16 cellular contexts compared by ENCODE assay signal in genomic region chr12:130632582-130633174, GRCh38.
A peak's percentile ranks its signal among the peaks of the same experiment; 100 is the strongest.
DNase-seq lines count a peak whose midpoint lies in the region; ATAC-seq and TF ChIP-seq lines count a peak whose summit lies in the region.
"Had no signal": no experiment of that assay in that cellular context is flagged by ENCODE, and none has a peak within 500 bp of the region (broad histone marks: within the 10 kb centered on the region; RNA-seq: fewer than 3 reads in every experiment).

No MANE protein-coding gene starts in this region.

- TF ChIP-seq CTCF in thyroid gland (IDR thresholded peaks at IDR 0.05): no peak

- no peak overlapping the region for H3K4me3 ChIP-seq in thyroid gland (replicated peaks in 1 of 3)
- H3K4me3 ChIP-seq: lower lobe of right lung had no signal

- 80 to 84% methylated on average over 11 of the region's 11 CpGs for WGBS in thyroid gland, 2 donors

- H3K27me3 ChIP-seq in thyroid gland: no peaks in the 10 kb centered on the region

- no peaks in the 10 kb centered on the region for H3K9me3 ChIP-seq in thyroid gland
- H3K9me3 ChIP-seq: lower lobe of right lung had no signal

- intact Hi-C loops in thyroid gland (cut with DNase I): no loop called here

- no peak for TF ChIP-seq POLR2A in thyroid gland (IDR thresholded peaks at IDR 0.05)

- no peaks in the 10 kb centered on the region for H3K4me1 ChIP-seq in thyroid gland
- H3K4me1 ChIP-seq: lower lobe of right lung had no signal

- no peaks in the 10 kb centered on the region for H3K36me3 ChIP-seq in thyroid gland
- H3K36me3 ChIP-seq: lower lobe of right lung had no signal

- DNase-seq in DMS153 treated with DMSO at 0.1 percent for 48 hours (lab: John Stamatoyannopoulos, UW; ENCODE audit: unreplicated experiment) (peak; percentile 95), NCI-H146 (lab: John Stamatoyannopoulos, UW) (peak; percentile 65), NCI-H526 (lab: John Stamatoyannopoulos, UW) (peak; percentile 81 to 84), kidney tubule cell (ENCODE audit: low spot score) (peak; percentile 22), thyroid gland (no peak), HuH-7 (ENCODE audit: low spot score) (no peak)
- no peak for DNase-seq in activated CD4-positive, CD25-positive, alpha-beta regulatory T cell treated with anti-CD3 and anti-CD28 coated beads, Interleukin-2, amount 50 U/mL, for 72 hours
- DNase-seq: activated CD8-positive, alpha-beta memory T cell treated with anti-CD3 and anti-CD28 coated beads for 24 hours; amniotic stem cell; foreskin melanocyte; Kasumi-1; lower lobe of right lung; natural killer cell; NCI-H446 treated with DMSO at 0.1 percent for 48 hours; T-cell had no signal

- no peak overlapping the region for H3K27ac ChIP-seq in thyroid gland
- H3K27ac ChIP-seq: lower lobe of right lung had no signal

- no peak for ATAC-seq in HG02763 (IDR thresholded peaks at IDR 0.05; ENCODE audit: unreplicated experiment)
- ATAC-seq: natural killer cell, T-cell had no signal

Comparison
In these comparisons a context has a peak if more than half of its experiments do, and no peak if none do; other contexts are left out.
1. DNase-seq: peak in DMS153 treated with DMSO at 0.1 percent for 48 hours (single experiment), NCI-H146 (single experiment), NCI-H526 (2 of 2) and kidney tubule cell (single experiment); none in activated CD4-positive, CD25-positive, alpha-beta regulatory T cell treated with anti-CD3 and anti-CD28 coated beads, Interleukin-2, amount 50 U/mL, for 72 hours (single experiment), thyroid gland (0 of 2) and HuH-7 (single experiment).